ENCODE assay signal across 30 cellular contexts in the genomic region with DNA sequence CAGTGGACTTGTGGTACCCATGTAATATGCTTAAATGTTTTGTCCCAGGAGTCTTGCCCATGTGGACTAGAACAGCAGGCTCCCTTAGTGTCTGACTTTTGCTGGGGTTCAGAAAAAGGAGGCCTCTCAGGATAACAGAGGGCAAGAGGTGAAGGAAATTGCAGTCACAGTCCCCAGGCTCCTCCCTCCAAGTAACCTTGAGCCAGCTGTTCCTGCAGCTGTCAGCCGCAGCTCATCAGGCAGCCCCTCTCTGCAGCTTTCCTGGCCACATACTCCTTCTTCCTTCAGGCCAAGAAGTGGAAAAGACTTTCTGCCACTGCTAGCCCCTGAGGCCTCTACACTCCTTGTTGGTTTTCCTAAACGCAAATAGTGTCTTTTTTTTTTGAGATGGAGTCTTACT. TPM values are rescaled to one million over a fixed set of nuclear protein-coding genes. Genes with fewer than 3 reads are reported as not detected.
DNase-seq lines count a peak whose midpoint lies in the region; ATAC-seq and TF ChIP-seq lines count a peak whose summit lies in the region.
"Had no signal": no experiment of that assay in that cellular context is flagged by ENCODE, and none has a peak within 500 bp of the region (broad histone marks: within the 10 kb centered on the region; RNA-seq: fewer than 3 reads in every experiment).

No MANE protein-coding gene starts in this region.

- H3K36me3 ChIP-seq in BLaER1 = no peaks in the 10 kb centered on the region
- H3K36me3 ChIP-seq in Loucy (ENCODE audit: insufficient read depth, low read length) = no peaks in the 10 kb centered on the region
- H3K36me3 ChIP-seq: Peyer's patch, WERI-Rb-1 had no signal

- peak overlapping the region; percentile 98 for H3K27ac Mint-ChIP-seq in activated CD4-positive, alpha-beta memory T cell treated with anti-CD3 and anti-CD28 coated beads, Interleukin-2, amount 10 ng/mL, durations not matched to agents 7 days and 5 days
- no peak overlapping the region for H3K27ac Mint-ChIP-seq in activated CD4-positive, alpha-beta memory T cell treated with anti-CD3 and anti-CD28 coated beads for 36 hours
- peak overlapping the region; percentile 97 for H3K27ac Mint-ChIP-seq in activated naive CD8-positive, alpha-beta T cell treated with anti-CD3 and anti-CD28 coated beads, Interleukin-2, amount 50 U/mL, for 24 hours
- H3K27ac Mint-ChIP-seq: nephron progenitor cell; stimulated activated naive B cell treated with anti-CD40 and anti-IgM and Interleukin-4, amounts not matched to agents 10 μg/mL and 1 μg/mL and 100 μg/mL, for 72 hours had no signal

- H3K4me3 ChIP-seq in BLaER1 (no peak overlapping the region), Loucy (ENCODE audit: low read length, poor library complexity, severe bottlenecking) (peak overlapping the region; percentile 13)
- H3K4me3 ChIP-seq: GM23248, lung, mucosa of descending colon, Peyer's patch had no signal

- intact Hi-C loops in activated CD4-positive, alpha-beta memory T cell treated with anti-CD3 and anti-CD28 coated beads for 36 hours (cut with micrococcal nuclease) = loop anchor here (1.0 to 5.0 kb wide), 2 partner anchors 14 to 673 kb away; no protein-coding TSS in a partner anchor

- CTCF ChIA-PET in activated CD4-positive, alpha-beta memory T cell treated with anti-CD3 and anti-CD28 coated beads, Interleukin-2, amount 10 ng/mL, durations not matched to agents 7 days and 5 days (lab: Charles Lee) = interaction anchor here (2.5 kb wide), 1 partner anchor 14 kb away, joined by 23 read pairs; no protein-coding TSS in a partner anchor
- CTCF ChIA-PET in activated CD4-positive, alpha-beta memory T cell treated with anti-CD3 and anti-CD28 coated beads for 36 hours (lab: Charles Lee) = no interaction called here

- no peak for TF ChIP-seq CTCF in Loucy (conservative IDR thresholded peaks at IDR 0.05; ENCODE audit: low read length)

- peaks cover 58% of the 10 kb centered on the region for H3K4me1 Mint-ChIP-seq in activated CD4-positive, alpha-beta memory T cell treated with anti-CD3 and anti-CD28 coated beads, Interleukin-2, amount 10 ng/mL, durations not matched to agents 7 days and 5 days
- peaks cover 23% of the 10 kb centered on the region for H3K4me1 Mint-ChIP-seq in activated CD4-positive, alpha-beta memory T cell treated with anti-CD3 and anti-CD28 coated beads for 36 hours (ENCODE audit: low read depth)
- H3K4me1 Mint-ChIP-seq in activated naive CD8-positive, alpha-beta T cell treated with anti-CD3 and anti-CD28 coated beads, Interleukin-2, amount 50 U/mL, for 24 hours = peaks cover 46% of the 10 kb centered on the region
- H3K4me1 Mint-ChIP-seq: nephron progenitor cell had no signal

- no peaks in the 10 kb centered on the region for H3K9me2 ChIP-seq in Loucy (replicated peaks; ENCODE audit: low read depth, low read length)

- POLR2A ChIA-PET in activated CD4-positive, alpha-beta memory T cell treated with anti-CD3 and anti-CD28 coated beads, Interleukin-2, amount 10 ng/mL, durations not matched to agents 7 days and 5 days (lab: Charles Lee) = interaction anchor here (0.7 to 2.9 kb wide), 5 partner anchors 9 to 33 kb away, joined by 3 to 49 read pairs (median 4); no protein-coding TSS in a partner anchor
- POLR2A ChIA-PET in activated CD4-positive, alpha-beta memory T cell treated with anti-CD3 and anti-CD28 coated beads for 36 hours (lab: Charles Lee) = no interaction called here

- peak overlapping the region; percentile 45; the same call in 1 of the 2 replicates for H3K9ac ChIP-seq in BLaER1
- H3K9ac ChIP-seq in Loucy (ENCODE audit: low read depth, low read length, poor library complexity, severe bottlenecking) = peak overlapping the region; percentile 54
- H3K9ac ChIP-seq: GM23248 had no signal

- no peaks in the 10 kb centered on the region for H3K27me3 Mint-ChIP-seq in activated CD4-positive, alpha-beta memory T cell treated with anti-CD3 and anti-CD28 coated beads, Interleukin-2, amount 10 ng/mL, durations not matched to agents 7 days and 5 days
- H3K27me3 Mint-ChIP-seq in activated CD4-positive, alpha-beta memory T cell treated with anti-CD3 and anti-CD28 coated beads for 36 hours = peaks cover 3% of the 10 kb centered on the region
- peaks cover 4% of the 10 kb centered on the region for H3K27me3 Mint-ChIP-seq in activated naive CD8-positive, alpha-beta T cell treated with anti-CD3 and anti-CD28 coated beads, Interleukin-2, amount 50 U/mL, for 24 hours
- H3K27me3 Mint-ChIP-seq: CD4-positive, alpha-beta T cell had no signal

- H3F3A ChIP-seq in Loucy (ENCODE audit: low read depth) = peaks cover 23% of the 10 kb centered on the region

- no peak for ATAC-seq in activated naive CD8-positive, alpha-beta T cell treated with anti-CD3 and anti-CD28 coated beads, Interleukin-2, amount 50 U/mL, for 24 hours
- no peak for ATAC-seq in GM21737 (IDR thresholded peaks at IDR 0.05; ENCODE audit: unreplicated experiment)
- ATAC-seq: mucosa of descending colon had no signal

- peaks cover 30% of the 10 kb centered on the region for H3K36me3 Mint-ChIP-seq in activated CD4-positive, alpha-beta memory T cell treated with anti-CD3 and anti-CD28 coated beads, Interleukin-2, amount 10 ng/mL, durations not matched to agents 7 days and 5 days (ENCODE audit: low read depth)
- H3K36me3 Mint-ChIP-seq in activated CD4-positive, alpha-beta memory T cell treated with anti-CD3 and anti-CD28 coated beads for 36 hours = no peaks in the 10 kb centered on the region
- peaks cover 2% of the 10 kb centered on the region for H3K36me3 Mint-ChIP-seq in activated naive CD8-positive, alpha-beta T cell treated with anti-CD3 and anti-CD28 coated beads, Interleukin-2, amount 50 U/mL, for 24 hours (ENCODE audit: low read depth)
- H3K36me3 Mint-ChIP-seq: activated naive CD4-positive, alpha-beta T cell treated with anti-CD3 and anti-CD28 coated beads, Interleukin-2, amount 50 U/mL, for 24 hours; stimulated activated naive B cell treated with anti-CD40 and anti-IgM and Interleukin-4, amounts not matched to agents 10 μg/mL and 1 μg/mL and 100 μg/mL, for 72 hours had no signal

- H3K4me1 ChIP-seq in BLaER1 (peaks cover 58% of the 10 kb centered on the region), Loucy (ENCODE audit: insufficient read depth, low read length, poor library complexity, severe bottlenecking) (peaks cover 70% of the 10 kb centered on the region)
- H3K4me1 ChIP-seq: Peyer's patch had no signal

- H3K9me3 Mint-ChIP-seq in activated CD4-positive, alpha-beta memory T cell treated with anti-CD3 and anti-CD28 coated beads, Interleukin-2, amount 10 ng/mL, durations not matched to agents 7 days and 5 days = peaks cover 6% of the 10 kb centered on the region
- H3K9me3 Mint-ChIP-seq in activated CD4-positive, alpha-beta memory T cell treated with anti-CD3 and anti-CD28 coated beads for 36 hours = no peaks in the 10 kb centered on the region
- H3K9me3 Mint-ChIP-seq in activated naive CD8-positive, alpha-beta T cell treated with anti-CD3 and anti-CD28 coated beads, Interleukin-2, amount 50 U/mL, for 24 hours = no peaks in the 10 kb centered on the region
- H3K9me3 Mint-ChIP-seq: activated naive CD4-positive, alpha-beta T cell treated with anti-CD3 and anti-CD28 coated beads, Interleukin-2, amount 50 U/mL, for 24 hours; CD4-positive, alpha-beta T cell; nephron progenitor cell; stimulated activated naive B cell treated with anti-CD40 and anti-IgM and Interleukin-4, amounts not matched to agents 10 μg/mL and 1 μg/mL and 100 μg/mL, for 72 hours had no signal

- no peak overlapping the region for H3K4me3 Mint-ChIP-seq in activated CD4-positive, alpha-beta memory T cell treated with anti-CD3 and anti-CD28 coated beads, Interleukin-2, amount 10 ng/mL, durations not matched to agents 7 days and 5 days
- H3K4me3 Mint-ChIP-seq in activated CD4-positive, alpha-beta memory T cell treated with anti-CD3 and anti-CD28 coated beads for 36 hours = no peak overlapping the region
- peak overlapping the region; percentile 61 for H3K4me3 Mint-ChIP-seq in activated naive CD8-positive, alpha-beta T cell treated with anti-CD3 and anti-CD28 coated beads, Interleukin-2, amount 50 U/mL, for 24 hours
- H3K4me3 Mint-ChIP-seq: activated naive CD4-positive, alpha-beta T cell treated with anti-CD3 and anti-CD28 coated beads, Interleukin-2, amount 50 U/mL, for 24 hours; nephron progenitor cell had no signal

- peak overlapping the region; percentile 81 for H3K27ac ChIP-seq in BLaER1
- H3K27ac ChIP-seq: epithelial cell of prostate, GM23248, Peyer's patch, WERI-Rb-1 had no signal

- H3K9me3 ChIP-seq in BLaER1 (peaks cover 39% of the 10 kb centered on the region), Loucy (ENCODE audit: insufficient read depth, low read depth, low read length) (peaks cover 7% of the 10 kb centered on the region; the same call in 1 of the 2 replicates)
- H3K9me3 ChIP-seq: mucosa of descending colon, Peyer's patch had no signal

- H4K20me1 ChIP-seq in BLaER1 = no peaks in the 10 kb centered on the region
- H4K20me1 ChIP-seq in Loucy (ENCODE audit: insufficient read depth, low read length, poor library complexity, severe bottlenecking) = no peaks in the 10 kb centered on the region

- no peak for DNase-seq in activated CD4-positive, alpha-beta memory T cell treated with anti-CD3 and anti-CD28 coated beads, Interleukin-2, amount 10 ng/mL, durations not matched to agents 7 days and 5 days
- DNase-seq in activated CD4-positive, alpha-beta memory T cell treated with anti-CD3 and anti-CD28 coated beads for 36 hours = no peak
- DNase-seq in activated naive CD8-positive, alpha-beta T cell treated with anti-CD3 and anti-CD28 coated beads, Interleukin-2, amount 50 U/mL, for 24 hours = no peak
- DNase-seq in NCI-H2196 (lab: John Stamatoyannopoulos, UW; ENCODE audit: unreplicated experiment) (no peak), T-helper 9 cell (no peak)
- DNase-seq: activated CD4-positive, alpha-beta T cell treated with anti-CD3 and anti-CD28 coated beads, Interleukin-2, amount 50 U/mL, for 48 hours; activated T-cell treated with anti-CD3 and anti-CD28 coated beads for 4 hours; aorta; CD4-positive, alpha-beta T cell; effector CD8-positive, alpha-beta T cell; GM23248; hippocampal formation; IMR-90; mucosa of descending colon; NCI-H1092 treated with DMSO at 0.1 percent for 48 hours; NCI-H1694 treated with DMSO at 0.1 percent for 48 hours; NCI-H82; nephron progenitor cell; SHP77; stimulated activated naive B cell treated with anti-CD40 and anti-IgM and Interleukin-4, amounts not matched to agents 10 μg/mL and 1 μg/mL and 100 μg/mL, for 72 hours; WERI-Rb-1 had no signal

- H3K4me2 ChIP-seq in BLaER1 = peak overlapping the region; percentile 69
- H3K4me2 ChIP-seq in Loucy (ENCODE audit: low read depth, low read length, poor library complexity, severe bottlenecking) = peak overlapping the region; percentile 67

- no peak overlapping the region for H2AFZ ChIP-seq in Loucy (ENCODE audit: low read length)
- H2AFZ ChIP-seq: GM23248 had no signal

- H3K79me2 ChIP-seq in Loucy (ENCODE audit: insufficient read depth, low read length) = no peaks in the 10 kb centered on the region

- no peaks in the 10 kb centered on the region for H3K27me3 ChIP-seq in BLaER1
- H3K27me3 ChIP-seq in Loucy (ENCODE audit: insufficient read depth, low read length, poor library complexity, severe bottlenecking) = no peaks in the 10 kb centered on the region
- H3K27me3 ChIP-seq: Peyer's patch had no signal

RNA-seq across cellular contexts. Expression of a gene that starts 6.3 kb away (rescaled TPM):
- total RNA-seq in activated CD4-positive, alpha-beta memory T cell treated with anti-CD3 and anti-CD28 coated beads, Interleukin-2, amount 10 ng/mL, durations not matched to agents 7 days and 5 days = 1 to 10 TPM; 1.6 to 2.0 TPM
- under 1 TPM; 0.22 to 0.29 TPM for total RNA-seq in activated CD4-positive, alpha-beta memory T cell treated with anti-CD3 and anti-CD28 coated beads for 36 hours
- total RNA-seq: bronchial epithelial cell, GM23248, osteocyte had no signal
